Comparison of ENCODE assay signal across 8 cellular contexts in genomic region chr9:92133949-92134604, GRCh38. TPM values are rescaled to one million over a fixed set of nuclear protein-coding genes. Genes with fewer than 3 reads are reported as not detected.
A peak's percentile ranks its signal among the peaks of the same experiment; 100 is the strongest.
DNase-seq lines count a peak whose midpoint lies in the region; ATAC-seq and TF ChIP-seq lines count a peak whose summit lies in the region.

No MANE protein-coding gene starts in this region.

- no peaks in the 10 kb centered on the region for H3K36me3 Mint-ChIP-seq in T-helper 2 cell treated with Interferon-gamma antibody and Interleukin-4, amounts not matched to agents 5 μg/mL and 100 μg/mL, for 36 hours (ENCODE audit: low read depth)

- no peaks in the 10 kb centered on the region for H3K79me2 ChIP-seq in hepatocyte

- intact Hi-C loops in gastrocnemius medialis (cut with DNase I; ENCODE audit: low total_unique reads): loop anchor here (10.0 kb wide), 1 partner anchor 661 kb away; no protein-coding TSS in a partner anchor

- no peak overlapping the region for H3K4me3 ChIP-seq in HFF-Myc (replicated peaks; ENCODE audit: low read depth, low read length)
- no peak overlapping the region for H3K4me3 ChIP-seq in hepatocyte
- no peak overlapping the region for H3K4me3 ChIP-seq in gastrocnemius medialis

- peak in 1 of 2 donors; percentile 87 for ATAC-seq in gastrocnemius medialis
- no peak for ATAC-seq in GM19324 (IDR thresholded peaks at IDR 0.05; ENCODE audit: low FRiP score, unreplicated experiment)

- in situ Hi-C loops in gastrocnemius medialis (cut with MboI; ENCODE audit: low sequenced_read_pairs in 4 of 4): loop anchor here in 3 of 4 donors (10.0 to 25.0 kb wide), 4 partner anchors 153 to 653 kb away; partner anchors contain the start of gene IARS1 (in 1 of the 3)

- H2AFZ ChIP-seq in hepatocyte: peak overlapping the region; percentile 60

- H3K27ac ChIP-seq in hepatocyte (no peak overlapping the region), gastrocnemius medialis (no peak overlapping the region)

- TF ChIP-seq POLR2A in gastrocnemius medialis (IDR thresholded peaks at IDR 0.05): no peak

- H4K20me1 ChIP-seq in hepatocyte (ENCODE audit: insufficient read depth, poor library complexity, severe bottlenecking): no peaks in the 10 kb centered on the region

- H3K4me1 ChIP-seq in hepatocyte (ENCODE audit: insufficient read depth): peaks cover 9% of the 10 kb centered on the region
- no peaks in the 10 kb centered on the region for H3K4me1 ChIP-seq in gastrocnemius medialis

- H3K9me3 Mint-ChIP-seq in T-helper 2 cell treated with Interferon-gamma antibody and Interleukin-4, amounts not matched to agents 5 μg/mL and 100 μg/mL, for 36 hours: peaks cover 8% of the 10 kb centered on the region

- H3K27ac Mint-ChIP-seq in T-helper 2 cell treated with Interferon-gamma antibody and Interleukin-4, amounts not matched to agents 5 μg/mL and 100 μg/mL, for 36 hours: no peak overlapping the region

- 27% methylated on average over 19 of the region's 19 CpGs for WGBS in hepatocyte (ENCODE audit: low lambda C conversion rate, missing lambda C conversion rate)

- H3K27me3 ChIP-seq in hepatocyte: no peaks in the 10 kb centered on the region
- H3K27me3 ChIP-seq in gastrocnemius medialis: no peaks in the 10 kb centered on the region

- peaks cover 25% of the 10 kb centered on the region for H3K27me3 Mint-ChIP-seq in T-helper 2 cell treated with Interferon-gamma antibody and Interleukin-4, amounts not matched to agents 5 μg/mL and 100 μg/mL, for 36 hours (ENCODE audit: low read depth)

- H3K9me2 ChIP-seq in hepatocyte (replicated peaks; ENCODE audit: insufficient read depth): no peaks in the 10 kb centered on the region

- no peaks in the 10 kb centered on the region for H3K9me3 ChIP-seq in hepatocyte (ENCODE audit: low read depth)
- H3K9me3 ChIP-seq in gastrocnemius medialis: no peaks in the 10 kb centered on the region

- H3K4me3 Mint-ChIP-seq in T-helper 2 cell treated with Interferon-gamma antibody and Interleukin-4, amounts not matched to agents 5 μg/mL and 100 μg/mL, for 36 hours: peak overlapping the region; percentile 55

- TF ChIP-seq CTCF in HFF-Myc (IDR thresholded peaks at IDR 0.05; ENCODE audit: low read depth, low read length, missing control alignments) (peak; percentile 98), hepatocyte (IDR thresholded peaks at IDR 0.05; ENCODE audit: poor library complexity) (peak; percentile 96), gastrocnemius medialis (IDR thresholded peaks at IDR 0.05 in 4 of 5, conservative IDR thresholded peaks at IDR 0.05 in 1 of 5) (peak; percentile 56 to 91 (median 70))

- H3K4me2 ChIP-seq in hepatocyte: peak overlapping the region; percentile 65

- H3K36me3 ChIP-seq in hepatocyte (replicated peaks; ENCODE audit: insufficient read depth, low read depth) (no peaks in the 10 kb centered on the region), gastrocnemius medialis (no peaks in the 10 kb centered on the region)

- peaks cover 7% of the 10 kb centered on the region for H3K4me1 Mint-ChIP-seq in T-helper 2 cell treated with Interferon-gamma antibody and Interleukin-4, amounts not matched to agents 5 μg/mL and 100 μg/mL, for 36 hours (ENCODE audit: low read depth)

- DNase-seq in EH (ENCODE audit: low read depth): peak; percentile 79
- DNase-seq in HFF-Myc (ENCODE audit: extremely low read depth, low read depth): no peak
- peak; percentile 65 for DNase-seq in NCI-H146 treated with DMSO at 0.1 percent for 48 hours (lab: John Stamatoyannopoulos, UW; ENCODE audit: unreplicated experiment)
- DNase-seq in T-helper 2 cell treated with Interferon-gamma antibody and Interleukin-4, amounts not matched to agents 5 μg/mL and 100 μg/mL, for 36 hours (ENCODE audit: low spot score): peak; percentile 68
- peak in 52 of 58 donors; percentile 14 to 83 (median 58) for DNase-seq in anterior cingulate cortex (lab: John Stamatoyannopoulos, UW)
- peak; percentile 91 for DNase-seq in hepatocyte (ENCODE audit: low spot score)
- DNase-seq in gastrocnemius medialis: peak in 1 of 2 donors; percentile 58

RNA-seq across cellular contexts. Expression of gene SPTLC1, which starts 18.9 kb away (rescaled TPM):
- 101 and 102 TPM in 2 replicates for total RNA-seq in hepatocyte
- 67.6 and 76.8 TPM in 2 replicates for polyA plus RNA-seq in hepatocyte
- total RNA-seq in gastrocnemius medialis: 10 to 100 TPM; 26.6 to 28.0 (median 26.9) TPM
